Comparison of ENCODE assay signal across 16 cellular contexts in genomic region chr15:62120776-62121175, GRCh38. TPM values are rescaled to one million over a fixed set of nuclear protein-coding genes. Genes with fewer than 3 reads are reported as not detected.
"Had no signal": no experiment of that assay in that cellular context is flagged by ENCODE, and none has a peak within 500 bp of the region (broad histone marks: within the 10 kb centered on the region; RNA-seq: fewer than 3 reads in every experiment).

No MANE protein-coding gene starts in this region.

- H3K4me2 ChIP-seq: hepatocyte had no signal

- H3K27ac ChIP-seq: hepatocyte, left ventricle myocardium inferior, ovary, tibial nerve had no signal

- H2AFZ ChIP-seq: hepatocyte had no signal

- H3K9me3 Mint-ChIP-seq: activated naive CD4-positive, alpha-beta T cell treated with anti-CD3 and anti-CD28 coated beads, Interleukin-2, amount 10 ng/mL, durations not matched to agents 7 days and 5 days had no signal

- H3K9me3 ChIP-seq: body of pancreas, gastroesophageal sphincter, left ventricle myocardium inferior, ovary, tibial nerve had no signal

- H3K27me3 ChIP-seq: body of pancreas, gastroesophageal sphincter, hepatocyte, ovary, tibial nerve had no signal

- H3K27me3 Mint-ChIP-seq: activated naive CD4-positive, alpha-beta T cell treated with anti-CD3 and anti-CD28 coated beads, Interleukin-2, amount 10 ng/mL, durations not matched to agents 7 days and 5 days had no signal

- H3K36me3 Mint-ChIP-seq: activated naive CD4-positive, alpha-beta T cell treated with anti-CD3 and anti-CD28 coated beads, Interleukin-2, amount 10 ng/mL, durations not matched to agents 7 days and 5 days had no signal

- H3K36me3 ChIP-seq: gastroesophageal sphincter, left ventricle myocardium inferior, ovary, tibial nerve had no signal

- ATAC-seq: body of pancreas, gastroesophageal sphincter had no signal

- H3K4me3 Mint-ChIP-seq: activated naive CD4-positive, alpha-beta T cell treated with anti-CD3 and anti-CD28 coated beads, Interleukin-2, amount 10 ng/mL, durations not matched to agents 7 days and 5 days had no signal

- DNase-seq: activated CD4-positive, alpha-beta T cell treated with anti-CD3 and anti-CD28 coated beads for 48 hours; activated naive CD4-positive, alpha-beta T cell treated with anti-CD3 and anti-CD28 coated beads, Interleukin-2, amount 10 ng/mL, durations not matched to agents 7 days and 5 days; body of pancreas; central memory CD4-positive, alpha-beta T cell; effector memory CD4-positive, alpha-beta T cell; kidney; left ventricle myocardium inferior; mesendoderm; ovary; stimulated activated CD4-positive, alpha-beta T cell treated with anti-CD3 and anti-CD28 coated beads, Interleukin-15, amount 100 ng/mL, for 24 hours; stimulated activated CD4-positive, alpha-beta T cell treated with anti-CD3 and anti-CD28 coated beads, Interleukin-4, amount 100 ng/mL, for 24 hours; SW 1271 had no signal

- H3K4me3 ChIP-seq: body of pancreas, gastroesophageal sphincter, hepatocyte, left ventricle myocardium inferior, ovary, tibial nerve had no signal

- H3K27ac Mint-ChIP-seq: activated naive CD4-positive, alpha-beta T cell treated with anti-CD3 and anti-CD28 coated beads, Interleukin-2, amount 10 ng/mL, durations not matched to agents 7 days and 5 days had no signal

RNA-seq across cellular contexts. Expression of gene C2CD4B, which starts 44.3 kb away (rescaled TPM):
- polyA plus RNA-seq: neural cell had no signal

RNA-seq across cellular contexts. Expression of gene C2CD4A, which starts 54.0 kb away (rescaled TPM):
- total RNA-seq: left ventricle myocardium inferior had no signal
- polyA plus RNA-seq: neural cell had no signal
